8 cellular contexts compared by ENCODE assay signal in genomic region chr7:21945374-21946227, GRCh38.
DNase-seq lines count a peak whose midpoint lies in the region; ATAC-seq lines count a peak whose summit lies in the region.

A gene with protein sequence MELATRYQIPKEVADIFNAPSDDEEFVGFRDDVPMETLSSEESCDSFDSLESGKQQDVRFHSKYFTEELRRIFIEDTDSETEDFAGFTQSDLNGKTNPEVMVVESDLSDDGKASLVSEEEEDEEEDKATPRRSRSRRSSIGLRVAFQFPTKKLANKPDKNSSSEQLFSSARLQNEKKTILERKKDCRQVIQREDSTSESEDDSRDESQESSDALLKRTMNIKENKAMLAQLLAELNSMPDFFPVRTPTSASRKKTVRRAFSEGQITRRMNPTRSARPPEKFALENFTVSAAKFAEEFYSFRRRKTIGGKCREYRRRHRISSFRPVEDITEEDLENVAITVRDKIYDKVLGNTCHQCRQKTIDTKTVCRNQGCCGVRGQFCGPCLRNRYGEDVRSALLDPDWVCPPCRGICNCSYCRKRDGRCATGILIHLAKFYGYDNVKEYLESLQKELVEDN (minus strand): TSS chr7:21945899. CDS start chr7:21945804, 95 bp downstream.

- ATAC-seq in GM18517 (IDR thresholded peaks at IDR 0.05; ENCODE audit: unreplicated experiment) = peak; percentile 86
- peak; percentile 86 for ATAC-seq in HG03025 (IDR thresholded peaks at IDR 0.05; ENCODE audit: low FRiP score, unreplicated experiment)

- peak; percentile 70 for DNase-seq in 8988T
- peak; percentile 28 for DNase-seq in NCI-H2029 treated with DMSO at 0.1 percent for 48 hours (lab: John Stamatoyannopoulos, UW)
- DNase-seq in activated CD4-positive, CD25-positive, alpha-beta regulatory T cell (lab: John Stamatoyannopoulos, UW) = peak; percentile 24 to 65 (median 36)
- DNase-seq in cerebellar cortex (ENCODE audit: low spot score) = peak; percentile 55
- peak; percentile 76 for DNase-seq in kidney glomerular epithelial cell (lab: John Stamatoyannopoulos, UW)
- DNase-seq in stimulated activated CD4-positive, alpha-beta T cell treated with anti-CD3 and anti-CD28 coated beads, Interleukin-1b, Interleukin-23, amount 100 ng/mL, for 24 hours (ENCODE audit: low read depth in 4 of 4, low spot score in 1 of 4) = peak in 3 of 4 experiments; percentile 47 to 70 (median 69)

Comparison
In these comparisons a context has a peak if more than half of its experiments do, and no peak if none do; other contexts are left out.
1. Peak in every context shown above with its lines: DNase-seq and ATAC-seq.